4 cellular contexts compared by ENCODE assay signal in the genomic region with DNA sequence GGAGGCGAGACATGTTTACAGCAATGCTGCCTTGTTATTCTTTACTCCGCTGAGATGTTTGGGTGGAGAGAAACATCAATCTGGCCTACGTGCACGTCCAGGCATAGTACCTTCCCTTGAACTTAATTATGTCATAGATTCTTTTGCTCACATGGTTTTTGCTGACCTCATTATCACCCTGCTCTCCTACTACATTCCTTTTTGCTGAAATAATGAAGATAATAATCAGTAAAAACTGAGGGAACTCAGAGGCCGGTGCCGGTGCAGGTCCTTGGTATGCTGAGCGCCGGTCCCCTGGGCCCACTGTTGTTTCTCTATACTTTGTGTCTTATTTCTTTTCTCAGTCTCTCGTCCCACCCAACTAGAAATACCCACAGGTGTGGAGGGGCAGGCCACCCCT. TPM values are rescaled to one million over a fixed set of nuclear protein-coding genes. Genes with fewer than 3 reads are reported as not detected.
"Had no signal": no experiment of that assay in that cellular context is flagged by ENCODE, and none has a peak within 500 bp of the region (broad histone marks: within the 10 kb centered on the region; RNA-seq: fewer than 3 reads in every experiment).

No MANE protein-coding gene starts in this region.

RNA-seq across cellular contexts. Expression of a gene that starts 22.2 kb away (rescaled TPM):
- total RNA-seq: epithelial cell of proximal tubule, fibroblast of lung, left lobe of liver, osteoblast had no signal
- polyA plus RNA-seq: fibroblast of lung had no signal
